In genomic region chr10:72557362-72557761, GRCh38 we compare ENCODE assay signal across 23 cellular contexts.
DNase-seq lines count a peak whose midpoint lies in the region; ATAC-seq and TF ChIP-seq lines count a peak whose summit lies in the region.
"Had no signal": no experiment of that assay in that cellular context is flagged by ENCODE, and none has a peak within 500 bp of the region (broad histone marks: within the 10 kb centered on the region; RNA-seq: fewer than 3 reads in every experiment).

No MANE protein-coding gene starts in this region.

- peaks cover 0 to 24% of the 10 kb centered on the region in 2 donors for H3K36me3 ChIP-seq in left lung

- no peaks in the 10 kb centered on the region for H3K9me3 ChIP-seq in left lung
- H3K9me3 ChIP-seq: left ventricle myocardium inferior, mucosa of descending colon, psoas muscle, transverse colon had no signal

- no peak overlapping the region for H3K27ac ChIP-seq in left lung
- H3K27ac ChIP-seq: BLaER1 treated with 17β-estradiol and CSF1 and Interleukin-3, amounts not matched to agents 10 nM and 100 nM; left ventricle myocardium inferior; psoas muscle; transverse colon had no signal

- H3K4me3 ChIP-seq in retinal pigment epithelial cell (ENCODE audit: low read length), result no peak overlapping the region
- no peak overlapping the region for H3K4me3 ChIP-seq in left lung
- H3K4me3 ChIP-seq: BLaER1 treated with 17β-estradiol and CSF1 and Interleukin-3, amounts not matched to agents 10 nM and 100 nM; K562; left ventricle myocardium inferior; mucosa of descending colon; psoas muscle; smooth muscle cell; transverse colon had no signal

- peaks cover 0 to 14% of the 10 kb centered on the region in 2 donors for H3K4me1 ChIP-seq in left lung
- H3K4me1 ChIP-seq: BLaER1 treated with 17β-estradiol and CSF1 and Interleukin-3, amounts not matched to agents 10 nM and 100 nM; left ventricle myocardium inferior; psoas muscle; transverse colon had no signal

- no peak for ATAC-seq in left lung
- ATAC-seq: activated T-helper 17 cell treated with anti-CD3 and anti-CD28 coated beads, Interleukin-2, amount 50 U/mL, for 72 hours; K562; mucosa of descending colon; psoas muscle had no signal

- TF ChIP-seq CTCF in retinal pigment epithelial cell (conservative IDR thresholded peaks at IDR 0.05; ENCODE audit: low read depth, low read length), result no peak
- no peak for TF ChIP-seq CTCF in left lung (IDR thresholded peaks at IDR 0.05)

- intact Hi-C loops in left lung (cut with DNase I), result no loop called here

- H3K27me3 ChIP-seq in left lung, result no peaks in the 10 kb centered on the region
- H3K27me3 ChIP-seq: BLaER1 treated with 17β-estradiol and CSF1 and Interleukin-3, amounts not matched to agents 10 nM and 100 nM; transverse colon had no signal

- peak; percentile 20 for DNase-seq in AG20443 (ENCODE audit: low spot score)
- peak; percentile 48 for DNase-seq in LHCN-M2 (ENCODE audit: low read depth)
- peak; percentile 89 for DNase-seq in fibroblast of peridontal ligament (ENCODE audit: extremely low read depth)
- DNase-seq in retinal pigment epithelial cell (ENCODE audit: low read depth), result peak; percentile 47
- DNase-seq in left lung, result no peak
- DNase-seq in medulla oblongata (ENCODE audit: extremely low spot score), result no peak
- DNase-seq in NCI-H187 (lab: John Stamatoyannopoulos, UW), result no peak
- DNase-seq in HPDE6-E6E7 (ENCODE audit: extremely low spot score), result no peak
- DNase-seq: activated CD4-positive, alpha-beta T cell treated with anti-CD3 and anti-CD28 coated beads for 48 hours; activated naive CD8-positive, alpha-beta T cell treated with anti-CD3 and anti-CD28 coated beads, Interleukin-2, amount 10 ng/mL, durations not matched to agents 7 days and 5 days; dermis blood vessel endothelial cell; left ventricle myocardium inferior; mucosa of descending colon; NCI-H226; psoas muscle; SHP77; stimulated activated CD4-positive, alpha-beta T cell treated with anti-CD3 and anti-CD28 coated beads, Interleukin-2, amount 100 ng/mL, for 48 hours; stimulated activated naive CD4-positive, alpha-beta T cell treated with Interleukin-2 at 50 U/mL for 16 hours; transverse colon had no signal

Comparison
In these comparisons a context has a peak if more than half of its experiments do, and no peak if none do; other contexts are left out.
1. DNase-seq: peak in AG20443 (single experiment), LHCN-M2 (single experiment), fibroblast of peridontal ligament (single experiment) and retinal pigment epithelial cell (single experiment); none in left lung (0 of 2), medulla oblongata (single experiment), NCI-H187 (0 of 2) and HPDE6-E6E7 (single experiment).